In the genomic region with DNA sequence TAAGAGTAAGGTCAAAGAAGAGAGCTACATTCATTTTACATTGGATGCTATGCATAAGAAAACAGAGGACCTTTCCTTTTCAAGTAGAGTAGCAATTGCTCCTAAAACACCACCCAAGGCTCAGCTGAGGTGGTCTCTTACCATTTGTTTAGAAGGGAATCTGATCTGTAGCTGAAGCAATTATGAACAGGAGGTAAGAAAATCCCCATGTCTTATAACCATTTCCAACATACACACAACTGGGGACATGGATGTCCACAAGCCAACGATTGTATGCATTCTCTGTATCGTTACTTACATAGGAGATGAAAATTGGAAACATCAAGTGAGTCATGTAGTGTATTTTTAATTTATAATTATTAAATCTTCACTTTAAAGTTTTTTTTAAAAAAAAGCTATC, we compare ENCODE assay signal across 21 cellular contexts.
"Had no signal": no experiment of that assay in that cellular context is flagged by ENCODE, and none has a peak within 500 bp of the region (broad histone marks: within the 10 kb centered on the region; RNA-seq: fewer than 3 reads in every experiment).

No MANE protein-coding gene starts in this region.

- H3K27ac ChIP-seq: colonic mucosa, dorsolateral prefrontal cortex, esophagus muscularis mucosa, left lung, parathyroid adenoma, tibial nerve, WERI-Rb-1 had no signal

- H3K36me3 Mint-ChIP-seq: natural killer cell had no signal

- H3K9me3 ChIP-seq: colonic mucosa, esophagus muscularis mucosa, left lung, tibial nerve had no signal

- H3K36me3 ChIP-seq: colonic mucosa, esophagus muscularis mucosa, left lung, tibial nerve, WERI-Rb-1 had no signal

- H2AFZ ChIP-seq: parathyroid adenoma had no signal

- H3K27me3 ChIP-seq: colonic mucosa, dorsolateral prefrontal cortex, esophagus muscularis mucosa, left lung, tibial nerve had no signal

- DNase-seq: activated CD4-positive, alpha-beta T cell treated with anti-CD3 and anti-CD28 coated beads, Interleukin-2, amount 50 U/mL, for 4 hours; activated CD8-positive, alpha-beta memory T cell treated with anti-CD3 and anti-CD28 coated beads for 24 hours; activated CD8-positive, alpha-beta memory T cell treated with anti-CD3 and anti-CD28 coated beads, Interleukin-2, amount 50 U/mL, for 48 hours; activated naive CD4-positive, alpha-beta T cell treated with Interleukin-2 at 50 U/mL for 16 hours; activated naive CD8-positive, alpha-beta T cell treated with anti-CD3 and anti-CD28 coated beads for 36 hours; activated T-cell treated with anti-CD3 and anti-CD28 coated beads, Interleukin-2, amount 50 U/mL, for 4 hours; colonic mucosa; dorsolateral prefrontal cortex; hippocampal formation; kidney glomerular epithelial cell; left lung; natural killer cell; right cardiac atrium; stimulated activated CD4-positive, alpha-beta T cell treated with anti-CD3 and anti-CD28 coated beads, Interleukin-12 subunit alpha, Interleukin-12 subunit beta, amount 100 ng/mL, for 4 hours; stimulated activated naive CD8-positive, alpha-beta T cell treated with anti-CD3 and anti-CD28 coated beads, Interleukin-15, amount 100 ng/mL, for 72 hours; WERI-Rb-1 had no signal

- ATAC-seq: activated T-cell treated with anti-CD3 and anti-CD28 coated beads, Interleukin-2, amount 50 U/mL, for 4 hours; left lung; natural killer cell; right cardiac atrium; stimulated activated naive CD8-positive, alpha-beta T cell treated with anti-CD3 and anti-CD28 coated beads, Interleukin-15, amount 100 ng/mL, for 72 hours had no signal

- H3K4me3 ChIP-seq: colonic mucosa, dorsolateral prefrontal cortex, esophagus muscularis mucosa, left lung, lung, tibial nerve had no signal

- H3K27ac Mint-ChIP-seq: activated naive CD8-positive, alpha-beta T cell treated with anti-CD3 and anti-CD28 coated beads for 36 hours; natural killer cell; stimulated activated naive CD8-positive, alpha-beta T cell treated with anti-CD3 and anti-CD28 coated beads, Interleukin-15, amount 100 ng/mL, for 72 hours; T-helper 2 cell treated with Interferon-gamma antibody and Interleukin-4, amounts not matched to agents 5 μg/mL and 100 μg/mL, for 36 hours had no signal

- H3K4me1 ChIP-seq: colonic mucosa had no signal

- H3K9me3 Mint-ChIP-seq: activated naive CD8-positive, alpha-beta T cell treated with anti-CD3 and anti-CD28 coated beads for 36 hours; activated T-cell treated with anti-CD3 and anti-CD28 coated beads, Interleukin-2, amount 50 U/mL, for 4 hours; natural killer cell; stimulated activated naive CD8-positive, alpha-beta T cell treated with anti-CD3 and anti-CD28 coated beads, Interleukin-15, amount 100 ng/mL, for 72 hours; T-helper 2 cell treated with Interferon-gamma antibody and Interleukin-4, amounts not matched to agents 5 μg/mL and 100 μg/mL, for 36 hours had no signal

- H3K27me3 Mint-ChIP-seq: activated naive CD8-positive, alpha-beta T cell treated with anti-CD3 and anti-CD28 coated beads for 36 hours; stimulated activated naive CD8-positive, alpha-beta T cell treated with anti-CD3 and anti-CD28 coated beads, Interleukin-15, amount 100 ng/mL, for 72 hours had no signal

- H3K4me3 Mint-ChIP-seq: activated naive CD8-positive, alpha-beta T cell treated with anti-CD3 and anti-CD28 coated beads for 36 hours; activated T-cell treated with anti-CD3 and anti-CD28 coated beads, Interleukin-2, amount 50 U/mL, for 4 hours; natural killer cell; stimulated activated naive CD8-positive, alpha-beta T cell treated with anti-CD3 and anti-CD28 coated beads, Interleukin-15, amount 100 ng/mL, for 72 hours; T-helper 2 cell treated with Interferon-gamma antibody and Interleukin-4, amounts not matched to agents 5 μg/mL and 100 μg/mL, for 36 hours had no signal
